ENCODE assay signal across 1 cellular context in genomic region chr9:92685022-92685421, GRCh38.
TF ChIP-seq lines count a peak whose summit lies in the region.

No MANE protein-coding gene starts in this region.

TF ChIP-seq in K562, 482 proteins besides CTCF, POLR2A, EP300 and RAD21:
- TF ChIP-seq GTF2F1 (IDR thresholded peaks at IDR 0.05; ENCODE audit: low read depth, low read length): no peak
- no peak for TF ChIP-seq ZNF23 (CRISPR knock-in tag; IDR thresholded peaks at IDR 0.05)
- no peak for TF ChIP-seq SRSF9 (IDR thresholded peaks at IDR 0.05; ENCODE audit: borderline replicate concordance, low read depth, low read length)
- no peak for TF ChIP-seq NCOA1 (IDR thresholded peaks at IDR 0.05; ENCODE audit: low read depth)
- no peak for TF ChIP-seq DDX20 (tag; IDR thresholded peaks at IDR 0.05; ENCODE audit: low read depth)
- no peak for TF ChIP-seq RFX1 (IDR thresholded peaks at IDR 0.05)
- TF ChIP-seq POU5F1 (IDR thresholded peaks at IDR 0.05; ENCODE audit: borderline replicate concordance, low read depth, low read length, partially characterized antibody): no peak
- TF ChIP-seq, protein P1, sequence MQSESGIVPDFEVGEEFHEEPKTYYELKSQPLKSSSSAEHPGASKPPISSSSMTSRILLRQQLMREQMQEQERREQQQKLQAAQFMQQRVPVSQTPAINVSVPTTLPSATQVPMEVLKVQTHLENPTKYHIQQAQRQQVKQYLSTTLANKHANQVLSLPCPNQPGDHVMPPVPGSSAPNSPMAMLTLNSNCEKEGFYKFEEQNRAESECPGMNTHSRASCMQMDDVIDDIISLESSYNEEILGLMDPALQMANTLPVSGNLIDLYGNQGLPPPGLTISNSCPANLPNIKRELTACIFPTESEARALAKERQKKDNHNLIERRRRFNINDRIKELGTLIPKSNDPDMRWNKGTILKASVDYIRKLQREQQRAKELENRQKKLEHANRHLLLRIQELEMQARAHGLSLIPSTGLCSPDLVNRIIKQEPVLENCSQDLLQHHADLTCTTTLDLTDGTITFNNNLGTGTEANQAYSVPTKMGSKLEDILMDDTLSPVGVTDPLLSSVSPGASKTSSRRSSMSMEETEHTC (IDR thresholded peaks at IDR 0.05): no peak
- TF ChIP-seq ILK (tag; IDR thresholded peaks at IDR 0.05; ENCODE audit: borderline replicate concordance, low read depth): no peak
- TF ChIP-seq ETV5 (CRISPR knock-in tag; IDR thresholded peaks at IDR 0.05; ENCODE audit: low read depth): no peak
- TF ChIP-seq KLF10 (CRISPR knock-in tag; IDR thresholded peaks at IDR 0.05): no peak
- no peak for TF ChIP-seq ZNF609 (CRISPR knock-in tag; IDR thresholded peaks at IDR 0.05; ENCODE audit: borderline replicate concordance)
- no peak for TF ChIP-seq ZNF668 (CRISPR knock-in tag; IDR thresholded peaks at IDR 0.05)
- TF ChIP-seq, protein P2, sequence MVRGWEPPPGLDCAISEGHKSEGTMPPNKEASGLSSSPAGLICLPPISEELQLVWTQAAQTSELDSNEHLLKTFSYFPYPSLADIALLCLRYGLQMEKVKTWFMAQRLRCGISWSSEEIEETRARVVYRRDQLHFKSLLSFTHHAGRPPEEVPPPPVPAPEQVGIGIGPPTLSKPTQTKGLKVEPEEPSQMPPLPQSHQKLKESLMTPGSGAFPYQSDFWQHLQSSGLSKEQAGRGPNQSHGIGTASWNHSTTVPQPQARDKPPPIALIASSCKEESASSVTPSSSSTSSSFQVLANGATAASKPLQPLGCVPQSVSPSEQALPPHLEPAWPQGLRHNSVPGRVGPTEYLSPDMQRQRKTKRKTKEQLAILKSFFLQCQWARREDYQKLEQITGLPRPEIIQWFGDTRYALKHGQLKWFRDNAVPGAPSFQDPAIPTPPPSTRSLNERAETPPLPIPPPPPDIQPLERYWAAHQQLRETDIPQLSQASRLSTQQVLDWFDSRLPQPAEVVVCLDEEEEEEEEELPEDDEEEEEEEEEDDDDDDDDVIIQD (CRISPR knock-in tag; IDR thresholded peaks at IDR 0.05): no peak
- peak; percentile 39 for TF ChIP-seq MEIS2 (IDR thresholded peaks at IDR 0.05; ENCODE audit: partially characterized antibody)
- peak; percentile 54 for TF ChIP-seq EGR1 (conservative IDR thresholded peaks at IDR 0.05)
- TF ChIP-seq ASH1L (IDR thresholded peaks at IDR 0.05; ENCODE audit: borderline replicate concordance, low read depth, partially characterized antibody): no peak
- peak; percentile 58 for TF ChIP-seq PKNOX1 (IDR thresholded peaks at IDR 0.05)
- no peak for TF ChIP-seq ATF4 (CRISPR knock-in tag; IDR thresholded peaks at IDR 0.05)
- TF ChIP-seq, protein P3, sequence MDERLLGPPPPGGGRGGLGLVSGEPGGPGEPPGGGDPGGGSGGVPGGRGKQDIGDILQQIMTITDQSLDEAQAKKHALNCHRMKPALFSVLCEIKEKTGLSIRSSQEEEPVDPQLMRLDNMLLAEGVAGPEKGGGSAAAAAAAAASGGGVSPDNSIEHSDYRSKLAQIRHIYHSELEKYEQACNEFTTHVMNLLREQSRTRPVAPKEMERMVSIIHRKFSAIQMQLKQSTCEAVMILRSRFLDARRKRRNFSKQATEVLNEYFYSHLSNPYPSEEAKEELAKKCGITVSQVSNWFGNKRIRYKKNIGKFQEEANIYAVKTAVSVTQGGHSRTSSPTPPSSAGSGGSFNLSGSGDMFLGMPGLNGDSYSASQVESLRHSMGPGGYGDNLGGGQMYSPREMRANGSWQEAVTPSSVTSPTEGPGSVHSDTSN (CRISPR knock-in tag; IDR thresholded peaks at IDR 0.05; ENCODE audit: low read depth): no peak
- TF ChIP-seq, protein P3 (tag; conservative IDR thresholded peaks at IDR 0.05; ENCODE audit: low read depth): 0 out of 2 replicates have a peak, but pooled peaks have one; percentile 28
- TF ChIP-seq FOXP1 (CRISPR knock-in tag; IDR thresholded peaks at IDR 0.05): no peak
- no peak for TF ChIP-seq HNRNPH1 (optimal IDR thresholded peaks at IDR 0.05; ENCODE audit: low read depth, low read length)
TF ChIP-seq in K562: peak in this region for 4.
